In the genomic region with DNA sequence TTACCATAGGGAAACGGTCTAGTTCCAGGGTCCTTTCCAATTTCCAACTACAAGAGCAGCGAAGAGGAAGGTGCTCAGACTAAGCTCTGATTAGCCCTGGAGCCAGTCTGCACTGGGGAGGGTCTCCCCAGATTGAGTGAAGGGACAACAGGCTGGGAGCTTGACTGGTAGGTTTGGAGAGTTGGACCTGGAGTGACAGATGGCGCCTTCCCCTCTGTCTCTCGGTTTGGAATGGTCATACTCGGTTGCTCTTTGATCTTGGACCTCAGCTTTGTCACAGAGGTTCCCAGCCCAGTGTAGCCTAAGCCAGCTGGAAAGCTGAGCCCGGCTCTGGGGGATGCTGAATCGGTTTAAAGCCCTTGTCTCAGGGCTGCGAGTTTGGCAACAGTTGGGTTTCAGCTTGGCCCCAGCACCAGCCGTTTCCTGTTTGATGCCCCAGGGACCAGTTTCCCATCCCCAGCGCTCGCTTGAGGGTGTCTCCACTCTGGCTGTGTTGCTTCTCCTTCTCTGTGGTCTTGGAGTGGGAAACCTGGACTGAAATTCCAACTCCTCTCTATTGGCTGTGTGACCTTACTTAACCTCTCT, we compare ENCODE assay signal across 8 cellular contexts. TPM values are rescaled to one million over a fixed set of nuclear protein-coding genes. Genes with fewer than 3 reads are reported as not detected.
DNase-seq lines count a peak whose midpoint lies in the region; ATAC-seq, FAIRE-seq and TF ChIP-seq lines count a peak whose summit lies in the region.

No MANE protein-coding gene starts in this region.

- peak overlapping the region; percentile 96 for H3K27ac Mint-ChIP-seq in stimulated activated naive B cell treated with anti-CD40 and anti-IgM and Interleukin-4, amounts not matched to agents 10 μg/mL and 1 μg/mL and 100 μg/mL, for 72 hours

- TF ChIP-seq CTCF in bronchial epithelial cell (IDR thresholded peaks at IDR 0.05; ENCODE audit: insufficient read depth, low read length, severe bottlenecking), result no peak

- H3K36me3 ChIP-seq in bronchial epithelial cell (ENCODE audit: control insufficient read depth, insufficient read depth, low read length), result no peaks in the 10 kb centered on the region

- H3K27me3 Mint-ChIP-seq in stimulated activated naive B cell treated with anti-CD40 and anti-IgM and Interleukin-4, amounts not matched to agents 10 μg/mL and 1 μg/mL and 100 μg/mL, for 72 hours, result no peaks in the 10 kb centered on the region

- H3K4me3 Mint-ChIP-seq in stimulated activated naive B cell treated with anti-CD40 and anti-IgM and Interleukin-4, amounts not matched to agents 10 μg/mL and 1 μg/mL and 100 μg/mL, for 72 hours, result peak overlapping the region; percentile 92 to 95

- peaks cover 37 to 81% of the 10 kb centered on the region in 2 donors for H3K4me1 Mint-ChIP-seq in stimulated activated naive B cell treated with anti-CD40 and anti-IgM and Interleukin-4, amounts not matched to agents 10 μg/mL and 1 μg/mL and 100 μg/mL, for 72 hours

- peaks cover 18 to 36% of the 10 kb centered on the region in 2 donors for H3K36me3 Mint-ChIP-seq in stimulated activated naive B cell treated with anti-CD40 and anti-IgM and Interleukin-4, amounts not matched to agents 10 μg/mL and 1 μg/mL and 100 μg/mL, for 72 hours

- no peak for FAIRE-seq in bronchial epithelial cell (lab: Jason Lieb, UNC)

- peak; percentile 27 for DNase-seq in stimulated activated CD4-positive, alpha-beta T cell treated with anti-CD3 and anti-CD28 coated beads, Interleukin-15, amount 100 ng/mL, for 24 hours
- no peak for DNase-seq in stimulated activated CD4-positive, alpha-beta T cell treated with anti-CD3 and anti-CD28 coated beads, Interleukin-4, amount 100 ng/mL, for 24 hours
- DNase-seq in NOMO-1 treated with dmso at 0.1 percent for 144 hours (lab: John Stamatoyannopoulos, UW; ENCODE audit: unreplicated experiment), result peak; percentile 20
- no peak for DNase-seq in bronchial epithelial cell (ENCODE audit: low read depth)
- DNase-seq in left kidney (ENCODE audit: low read depth, low spot score), result peak; percentile 69
- no peak for DNase-seq in stimulated activated naive B cell treated with anti-CD40 and anti-IgM and Interleukin-4, amounts not matched to agents 10 μg/mL and 1 μg/mL and 100 μg/mL, for 72 hours
- no peak for DNase-seq in stimulated activated naive CD4-positive, alpha-beta T cell (lab: John Stamatoyannopoulos, UW)

- H3K27me3 ChIP-seq in bronchial epithelial cell (ENCODE audit: control insufficient read depth, insufficient read depth, low read length), result no peaks in the 10 kb centered on the region

- H3K9me3 Mint-ChIP-seq in stimulated activated naive B cell treated with anti-CD40 and anti-IgM and Interleukin-4, amounts not matched to agents 10 μg/mL and 1 μg/mL and 100 μg/mL, for 72 hours, result no peaks in the 10 kb centered on the region

- no peak for ATAC-seq in stimulated activated naive B cell treated with anti-CD40 and anti-IgM and Interleukin-4, amounts not matched to agents 10 μg/mL and 1 μg/mL and 100 μg/mL, for 72 hours (replicated peaks)
- no peak for ATAC-seq in GM18520 (IDR thresholded peaks at IDR 0.05; ENCODE audit: unreplicated experiment)

- H3K4me3 ChIP-seq in bronchial epithelial cell (ENCODE audit: low read depth, low read length), result peak overlapping the region; percentile 89

RNA-seq across cellular contexts. Expression of a gene that starts 53.1 kb away (rescaled TPM):
- 3.9 and 6.4 TPM in 2 replicates for total RNA-seq in bronchial epithelial cell

Comparison
In these comparisons a context has a peak if more than half of its experiments do, and no peak if none do; other contexts are left out.
1. DNase-seq: peak in stimulated activated CD4-positive, alpha-beta T cell treated with anti-CD3 and anti-CD28 coated beads, Interleukin-15, amount 100 ng/mL, for 24 hours (single experiment), NOMO-1 treated with dmso at 0.1 percent for 144 hours (single experiment) and left kidney (single experiment); none in stimulated activated CD4-positive, alpha-beta T cell treated with anti-CD3 and anti-CD28 coated beads, Interleukin-4, amount 100 ng/mL, for 24 hours (single experiment), bronchial epithelial cell (single experiment), stimulated activated naive B cell treated with anti-CD40 and anti-IgM and Interleukin-4, amounts not matched to agents 10 μg/mL and 1 μg/mL and 100 μg/mL, for 72 hours (single experiment) and stimulated activated naive CD4-positive, alpha-beta T cell (0 of 6).